ENCODE assay signal across 9 cellular contexts in genomic region chrX:51144828-51145442, GRCh38.
DNase-seq lines count a peak whose midpoint lies in the region; ATAC-seq, FAIRE-seq and TF ChIP-seq lines count a peak whose summit lies in the region.
"Had no signal": no experiment of that assay in that cellular context is flagged by ENCODE, and none has a peak within 500 bp of the region (broad histone marks: within the 10 kb centered on the region; RNA-seq: fewer than 3 reads in every experiment).

No MANE protein-coding gene starts in this region.

- H3K27me3 Mint-ChIP-seq in CD14-positive monocyte (ENCODE audit: low read depth in 3 of 3), result peaks cover 2 to 6% (median 4%) of the 10 kb centered on the region in 3 donors
- peaks cover 8 to 26% (median 13%) of the 10 kb centered on the region in 5 donors for H3K27me3 Mint-ChIP-seq in naive thymus-derived CD4-positive, alpha-beta T cell

- CTCF ChIA-PET in naive thymus-derived CD4-positive, alpha-beta T cell (lab: Charles Lee), result interaction anchor here (0.9 kb wide), 1 partner anchor 316 kb away, joined by 3 read pairs; no protein-coding TSS in a partner anchor

- intact Hi-C loops in CD14-positive monocyte (cut with micrococcal nuclease), result no loop called here
- intact Hi-C loops in naive thymus-derived CD4-positive, alpha-beta T cell (cut with micrococcal nuclease), result loop anchor here (2.0 kb wide), 2 partner anchors 276 to 316 kb away; no protein-coding TSS in a partner anchor

- H3K36me3 ChIP-seq in naive thymus-derived CD4-positive, alpha-beta T cell (ENCODE audit: control insufficient read depth in 2 of 3, insufficient read depth in 3 of 3, low read length in 3 of 3), result no peaks in the 10 kb centered on the region

- DNase-seq in CD14-positive monocyte (ENCODE audit: low spot score) (no peak), RCC 7860 (ENCODE audit: low spot score) (peak; percentile 8), cerebellum (ENCODE audit: low spot score) (peak; percentile 3), omental fat pad (ENCODE audit: low spot score) (no peak), NCI-H187 treated with DMSO at 0.1 percent for 48 hours (lab: John Stamatoyannopoulos, UW) (no peak)
- DNase-seq in naive thymus-derived CD4-positive, alpha-beta T cell, result peak in 6 of 9 donors; percentile 7 to 36 (median 29)

- no peaks in the 10 kb centered on the region for H3K4me1 ChIP-seq in naive thymus-derived CD4-positive, alpha-beta T cell (ENCODE audit: control insufficient read depth in 2 of 2, insufficient read depth in 2 of 2, low read length in 2 of 2)

- no peak for FAIRE-seq in RCC 7860 (lab: Jason Lieb, UNC)

- H3K27ac Mint-ChIP-seq in CD14-positive monocyte, result no peak overlapping the region
- H3K27ac Mint-ChIP-seq in naive thymus-derived CD4-positive, alpha-beta T cell, result no peak overlapping the region
- H3K27ac Mint-ChIP-seq: natural killer cell treated with Interleukin-12 subunit alpha and Interleukin-12 subunit beta and Interleukin-15 and Interleukin-18, amount 100 ng/mL, for 72 hours had no signal

- H3K27ac ChIP-seq in naive thymus-derived CD4-positive, alpha-beta T cell (ENCODE audit: low read depth, low read length), result no peak overlapping the region

- no peaks in the 10 kb centered on the region for H3K9me3 Mint-ChIP-seq in CD14-positive monocyte
- H3K9me3 Mint-ChIP-seq in naive thymus-derived CD4-positive, alpha-beta T cell, result peaks cover 0 to 13% (median 2%) of the 10 kb centered on the region in 11 donors
- H3K9me3 Mint-ChIP-seq: natural killer cell treated with Interleukin-12 subunit alpha and Interleukin-12 subunit beta and Interleukin-15 and Interleukin-18, amount 100 ng/mL, for 72 hours had no signal

- no peak overlapping the region for H3K4me3 Mint-ChIP-seq in CD14-positive monocyte
- no peak overlapping the region for H3K4me3 Mint-ChIP-seq in naive thymus-derived CD4-positive, alpha-beta T cell
- H3K4me3 Mint-ChIP-seq: natural killer cell treated with Interleukin-12 subunit alpha and Interleukin-12 subunit beta and Interleukin-15 and Interleukin-18, amount 100 ng/mL, for 72 hours had no signal

- no peaks in the 10 kb centered on the region for H3K9me3 ChIP-seq in naive thymus-derived CD4-positive, alpha-beta T cell (ENCODE audit: control insufficient read depth in 2 of 3, low read length in 3 of 3)

- POLR2A ChIA-PET in naive thymus-derived CD4-positive, alpha-beta T cell (lab: Charles Lee), result no interaction called here

- TF ChIP-seq CTCF in CD14-positive monocyte (IDR thresholded peaks at IDR 0.05), result peak; percentile 49
- TF ChIP-seq CTCF in GM12875 (IDR thresholded peaks at IDR 0.05; ENCODE audit: borderline replicate concordance, insufficient read depth, low read depth, low read length), result peak; percentile 81
- TF ChIP-seq CTCF in omental fat pad (IDR thresholded peaks at IDR 0.05), result no peak

- H3K4me3 ChIP-seq in GM12875 (ENCODE audit: low read depth, low read length), result no peak overlapping the region
- no peak overlapping the region for H3K4me3 ChIP-seq in naive thymus-derived CD4-positive, alpha-beta T cell (ENCODE audit: low read length)

- no peaks in the 10 kb centered on the region for H3K4me1 Mint-ChIP-seq in CD14-positive monocyte
- no peaks in the 10 kb centered on the region for H3K4me1 Mint-ChIP-seq in naive thymus-derived CD4-positive, alpha-beta T cell

- no peaks in the 10 kb centered on the region for H3K36me3 Mint-ChIP-seq in CD14-positive monocyte
- no peaks in the 10 kb centered on the region for H3K36me3 Mint-ChIP-seq in naive thymus-derived CD4-positive, alpha-beta T cell
- H3K36me3 Mint-ChIP-seq: natural killer cell treated with Interleukin-12 subunit alpha and Interleukin-12 subunit beta and Interleukin-15 and Interleukin-18, amount 100 ng/mL, for 72 hours had no signal

- H3K27me3 ChIP-seq in naive thymus-derived CD4-positive, alpha-beta T cell (ENCODE audit: control insufficient read depth in 2 of 2, insufficient read depth in 2 of 2, low read length in 2 of 2), result no peaks in the 10 kb centered on the region

- peak; percentile 85 for ATAC-seq in HG03378 (IDR thresholded peaks at IDR 0.05; ENCODE audit: unreplicated experiment)
- no peak for ATAC-seq in naive thymus-derived CD4-positive, alpha-beta T cell
- no peak for ATAC-seq in omental fat pad (ENCODE audit: low FRiP score)

Comparison
In these comparisons a context has a peak if more than half of its experiments do, and no peak if none do; other contexts are left out.
1. DNase-seq: peak in RCC 7860 (single experiment), cerebellum (single experiment) and naive thymus-derived CD4-positive, alpha-beta T cell (6 of 9); none in CD14-positive monocyte (single experiment), omental fat pad (single experiment) and NCI-H187 treated with DMSO at 0.1 percent for 48 hours (single experiment).
2. CTCF ChIP-seq: peak in CD14-positive monocyte (single experiment) and GM12875 (single experiment); none in omental fat pad (0 of 3).
3. intact Hi-C loops: an anchor here in naive thymus-derived CD4-positive, alpha-beta T cell (2.0 kb wide); none called in CD14-positive monocyte.